Comparison of ENCODE assay signal across 7 cellular contexts in the genomic region with DNA sequence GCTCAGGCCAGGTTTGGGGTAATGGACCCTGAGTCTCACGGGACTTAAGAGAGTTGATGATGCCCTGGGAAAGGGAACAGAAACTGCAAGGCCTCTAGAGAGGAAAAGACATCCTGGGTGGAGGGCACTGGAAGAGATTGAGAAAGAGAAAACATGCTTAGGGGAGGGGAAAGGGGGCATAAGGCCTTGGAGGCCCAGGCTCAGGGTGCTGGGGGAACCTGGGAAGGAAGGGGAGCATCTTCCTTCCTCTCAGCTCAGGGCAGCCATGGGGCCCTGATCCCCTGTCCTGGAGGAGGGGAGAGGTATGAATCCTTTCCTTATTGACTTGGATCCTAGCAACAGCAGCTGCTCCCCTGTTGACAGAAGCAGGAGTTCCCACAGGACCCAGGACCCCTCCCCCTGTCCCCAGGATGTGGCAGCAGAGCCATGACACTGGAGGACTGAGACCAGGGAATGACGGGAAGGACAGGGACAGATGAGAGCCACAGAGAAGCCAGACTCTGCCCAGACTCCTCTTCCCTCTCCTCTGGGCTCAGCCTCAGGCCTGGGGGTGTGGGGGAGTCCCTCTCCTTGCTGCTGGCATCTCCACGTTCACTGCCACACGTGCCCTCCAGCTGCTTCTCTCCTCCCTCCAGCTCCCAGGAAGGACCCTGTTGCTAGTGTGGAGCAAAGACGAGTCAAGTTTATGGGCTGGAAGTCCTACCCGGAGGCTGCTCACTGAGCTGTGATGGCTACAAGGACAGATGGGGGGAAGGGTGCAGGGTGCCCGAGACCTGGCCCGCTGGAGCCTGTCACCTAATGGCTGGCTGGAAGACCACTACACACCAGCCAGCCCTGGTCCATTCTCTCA. TPM values are rescaled to one million over a fixed set of nuclear protein-coding genes. Genes with fewer than 3 reads are reported as not detected.
DNase-seq lines count a peak whose midpoint lies in the region; ATAC-seq and TF ChIP-seq lines count a peak whose summit lies in the region.

No MANE protein-coding gene starts in this region.

- no peak for TF ChIP-seq POLR2A in gastrocnemius medialis (IDR thresholded peaks at IDR 0.05)

- peak overlapping the region; percentile 29 for H3K4me2 ChIP-seq in OCI-LY3 (ENCODE audit: low read length)

- TF ChIP-seq CTCF in OCI-LY3 (IDR thresholded peaks at IDR 0.05; ENCODE audit: low read depth, low read length): no peak
- TF ChIP-seq CTCF in left ventricle myocardium inferior (IDR thresholded peaks at IDR 0.05; ENCODE audit: borderline replicate concordance): no peak
- no peak for TF ChIP-seq CTCF in gastrocnemius medialis (IDR thresholded peaks at IDR 0.05 in 4 of 5, conservative IDR thresholded peaks at IDR 0.05 in 1 of 5)

- H3K4me1 ChIP-seq in HUES48 (ENCODE audit: control insufficient read depth, insufficient read depth, low read length) (peaks cover 19% of the 10 kb centered on the region), OCI-LY3 (ENCODE audit: low read length) (peaks cover 36% of the 10 kb centered on the region), left ventricle myocardium inferior (peaks cover 78% of the 10 kb centered on the region), gastrocnemius medialis (peaks cover 24 to 25% of the 10 kb centered on the region in 2 donors)

- intact Hi-C loops in left ventricle myocardium inferior (cut with micrococcal nuclease) (no loop called here), gastrocnemius medialis (cut with DNase I; ENCODE audit: low total_unique reads) (no loop called here)

- ATAC-seq in gastrocnemius medialis (no peak), HG02642 (IDR thresholded peaks at IDR 0.05; ENCODE audit: poor library complexity, unreplicated experiment) (no peak), HG02588 (IDR thresholded peaks at IDR 0.05; ENCODE audit: unreplicated experiment) (no peak)

- peak overlapping the region; percentile 51 for H3K27ac ChIP-seq in HUES48 (ENCODE audit: low read depth, low read length)
- H3K27ac ChIP-seq in OCI-LY3 (ENCODE audit: low read length): no peak overlapping the region
- peak overlapping the region; percentile 88 for H3K27ac ChIP-seq in left ventricle myocardium inferior (replicated peaks)
- peak overlapping the region in 3 of 4 donors; percentile 75 to 83 (median 76) for H3K27ac ChIP-seq in gastrocnemius medialis

- H3K4me3 ChIP-seq in HUES48 (ENCODE audit: low read depth, low read length): no peak overlapping the region
- no peak overlapping the region for H3K4me3 ChIP-seq in OCI-LY3 (ENCODE audit: low read length)
- peak overlapping the region; percentile 32 for H3K4me3 ChIP-seq in left ventricle myocardium inferior
- no peak overlapping the region for H3K4me3 ChIP-seq in gastrocnemius medialis

- H3K9ac ChIP-seq in HUES48 (ENCODE audit: low read depth, low read length) (no peak overlapping the region), OCI-LY3 (ENCODE audit: low read length) (no peak overlapping the region)

- no peak overlapping the region for H2AFZ ChIP-seq in OCI-LY3 (ENCODE audit: low read depth, low read length)

- H3K27me3 ChIP-seq in HUES48 (ENCODE audit: control insufficient read depth, insufficient read depth, low read length) (no peaks in the 10 kb centered on the region), OCI-LY3 (ENCODE audit: low read depth, low read length) (no peaks in the 10 kb centered on the region), left ventricle myocardium inferior (ENCODE audit: low read depth) (no peaks in the 10 kb centered on the region), gastrocnemius medialis (no peaks in the 10 kb centered on the region)

- H4K20me1 ChIP-seq in OCI-LY3 (ENCODE audit: insufficient read depth, low read length): 0 out of 2 replicates have a peak, but pooled peaks cover 5% of the 10 kb centered on the region

- no peak for DNase-seq in left ventricle myocardium inferior
- peak in 1 of 2 donors; percentile 10 for DNase-seq in gastrocnemius medialis
- DNase-seq in ureter (ENCODE audit: low spot score): no peak

- in situ Hi-C loops in gastrocnemius medialis (cut with MboI; ENCODE audit: low sequenced_read_pairs in 4 of 4): loop anchor here in 1 of 4 donors (10.0 kb wide), 1 partner anchor 77 kb away; no protein-coding TSS in a partner anchor

- peaks cover 34% of the 10 kb centered on the region for H3K36me3 ChIP-seq in HUES48 (ENCODE audit: control insufficient read depth, insufficient read depth, low read length)
- H3K36me3 ChIP-seq in OCI-LY3 (replicated peaks; ENCODE audit: low read depth, low read length): no peaks in the 10 kb centered on the region
- H3K36me3 ChIP-seq in left ventricle myocardium inferior: peaks cover 39% of the 10 kb centered on the region
- H3K36me3 ChIP-seq in gastrocnemius medialis: peaks cover 0 to 36% of the 10 kb centered on the region in 2 donors

- no peaks in the 10 kb centered on the region for H3K79me2 ChIP-seq in OCI-LY3 (ENCODE audit: low read length)

- H3K9me3 ChIP-seq in HUES48 (ENCODE audit: control insufficient read depth, insufficient read depth, low read length): no peaks in the 10 kb centered on the region
- H3K9me3 ChIP-seq in OCI-LY3 (ENCODE audit: insufficient read depth, low read length): no peaks in the 10 kb centered on the region
- H3K9me3 ChIP-seq in left ventricle myocardium inferior (replicated peaks): no peaks in the 10 kb centered on the region
- H3K9me3 ChIP-seq in gastrocnemius medialis: no peaks in the 10 kb centered on the region

RNA-seq across cellular contexts. Expression of gene GPBAR1, which starts 0.8 kb away (rescaled TPM):
- total RNA-seq in left ventricle myocardium inferior (1.5 TPM), gastrocnemius medialis (under 1 TPM in 1 of 4 donors, not detected in 3; 0.93 TPM), ureter (1.5 TPM)

RNA-seq across cellular contexts. Expression of gene AAMP, which starts 8.3 kb away (rescaled TPM):
- 50.5 TPM for total RNA-seq in left ventricle myocardium inferior
- 100 to 1,000 TPM in 1 of 4 donors, 10 to 100 TPM in 3; 87.1 to 134 (median 96.0) TPM for total RNA-seq in gastrocnemius medialis
- total RNA-seq in ureter: 82.0 TPM

RNA-seq across cellular contexts. Expression of gene PNKD, which starts 8.7 kb away (rescaled TPM):
- total RNA-seq in left ventricle myocardium inferior: 75.4 TPM
- total RNA-seq in gastrocnemius medialis: 10 to 100 TPM; 20.1 to 35.8 (median 31.9) TPM
- total RNA-seq in ureter: 66.2 TPM

RNA-seq across cellular contexts. Expression of gene TMBIM1, which starts 30.7 kb away (rescaled TPM):
- total RNA-seq in left ventricle myocardium inferior (111 TPM), gastrocnemius medialis (100 to 1,000 TPM; 142 to 296 (median 215) TPM), ureter (256 TPM)

RNA-seq across cellular contexts. Expression of gene ARPC2, which starts 44.7 kb away (rescaled TPM):
- total RNA-seq in left ventricle myocardium inferior: 135 TPM
- total RNA-seq in gastrocnemius medialis: 100 to 1,000 TPM; 181 to 231 (median 193) TPM
- 520 TPM for total RNA-seq in ureter
